9 cellular contexts compared by ENCODE assay signal in the genomic region with DNA sequence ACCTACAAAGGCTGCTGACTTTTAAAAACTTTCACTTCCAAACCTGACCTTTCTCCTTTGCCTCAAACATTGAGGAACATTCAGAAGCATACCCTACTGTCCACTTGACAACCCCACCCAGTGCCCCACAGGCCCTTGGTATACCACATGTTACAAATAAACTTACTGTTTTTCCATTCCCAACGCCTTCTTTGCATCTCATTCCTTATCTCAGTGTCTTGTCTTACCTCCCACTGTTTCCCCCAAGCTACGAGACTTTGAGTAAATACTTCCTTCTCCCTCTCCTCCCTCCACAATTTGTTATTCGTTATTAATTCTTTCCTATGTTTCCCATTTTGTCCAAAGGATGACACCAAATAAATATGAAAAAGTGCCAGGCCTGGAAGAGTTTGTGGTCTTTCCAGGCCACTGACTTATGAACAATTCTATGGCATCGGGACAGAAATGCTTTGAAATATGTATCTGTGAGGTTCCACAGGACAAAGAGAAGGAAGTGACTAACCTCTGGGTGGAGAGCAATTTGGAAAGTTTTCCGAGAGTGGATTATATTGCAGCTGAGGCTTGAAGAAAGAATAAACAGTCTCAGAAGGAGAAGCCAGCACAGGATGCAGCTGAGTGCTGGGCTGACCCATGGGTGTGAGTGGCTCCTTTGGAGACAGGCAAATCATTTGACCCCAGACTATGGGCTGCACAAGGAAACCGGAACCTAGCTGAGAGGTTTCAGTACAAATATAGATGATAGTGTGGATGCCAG.
DNase-seq lines count a peak whose midpoint lies in the region; ATAC-seq, FAIRE-seq and TF ChIP-seq lines count a peak whose summit lies in the region.
"Had no signal": no experiment of that assay in that cellular context is flagged by ENCODE, and none has a peak within 500 bp of the region (broad histone marks: within the 10 kb centered on the region; RNA-seq: fewer than 3 reads in every experiment).

No MANE protein-coding gene starts in this region.

- no peak for TF ChIP-seq POLR2A in erythroblast (IDR thresholded peaks at IDR 0.05; ENCODE audit: low read length)
- TF ChIP-seq POLR2A in prostate gland (IDR thresholded peaks at IDR 0.05) = no peak

- 34% methylated on average over 6 of the region's 6 CpGs for WGBS in prostate gland

- no peaks in the 10 kb centered on the region for H3K9me3 ChIP-seq in prostate gland

- DNase-seq in Right ventricle myocardium inferior (ENCODE audit: missing footprints) (no peak), cardiac septum (ENCODE audit: low spot score) (no peak), astrocyte of the hippocampus (ENCODE audit: low read depth, low spot score) (peak; percentile 55), iris pigment epithelial cell (ENCODE audit: low read depth) (peak; percentile 91), urothelium cell line (ENCODE audit: low spot score) (peak; percentile 58), erythroblast (lab: John Stamatoyannopoulos, UW) (no peak), immature natural killer cell (no peak), prostate gland (ENCODE audit: low spot score) (no peak)

- H3K4me3 Mint-ChIP-seq in immature natural killer cell = no peak overlapping the region

- peaks cover 0 to 7% (median 0%) of the 10 kb centered on the region in 3 donors for H3K36me3 Mint-ChIP-seq in immature natural killer cell

- H3K27ac ChIP-seq in prostate gland = no peak overlapping the region

- no peak for TF ChIP-seq CTCF in prostate gland (IDR thresholded peaks at IDR 0.05)

- no peaks in the 10 kb centered on the region for H3K4me1 ChIP-seq in prostate gland (replicated peaks)

- H3K4me3 ChIP-seq in prostate gland = no peak overlapping the region

- H3K27me3 ChIP-seq in prostate gland (replicated peaks; ENCODE audit: insufficient read depth) = no peaks in the 10 kb centered on the region

- H3K4me1 Mint-ChIP-seq in immature natural killer cell = peaks cover 8 to 9% of the 10 kb centered on the region in 2 donors

- peak; percentile 74 for ATAC-seq in Right ventricle myocardium inferior

- no peaks in the 10 kb centered on the region for H3K36me3 ChIP-seq in prostate gland

- FAIRE-seq in urothelium cell line (lab: Jason Lieb, UNC) = no peak
- FAIRE-seq: A204.1 had no signal

- no peak overlapping the region for H3K27ac Mint-ChIP-seq in immature natural killer cell

- H3K9me3 Mint-ChIP-seq in immature natural killer cell = no peaks in the 10 kb centered on the region

- intact Hi-C loops in Right ventricle myocardium inferior (cut with DNase I) (no loop called here), cardiac septum (cut with DNase I) (no loop called here), prostate gland (cut with DNase I) (no loop called here)

- peaks cover 7 to 13% (median 9%) of the 10 kb centered on the region in 3 donors for H3K27me3 Mint-ChIP-seq in immature natural killer cell (ENCODE audit: low read depth in 3 of 3)

Comparison
In these comparisons a context has a peak if more than half of its experiments do, and no peak if none do; other contexts are left out.
1. DNase-seq: peak in astrocyte of the hippocampus (single experiment), iris pigment epithelial cell (single experiment) and urothelium cell line (single experiment); none in Right ventricle myocardium inferior (single experiment), cardiac septum (single experiment), erythroblast (0 of 2), immature natural killer cell (0 of 3) and prostate gland (single experiment).